In the genomic region with DNA sequence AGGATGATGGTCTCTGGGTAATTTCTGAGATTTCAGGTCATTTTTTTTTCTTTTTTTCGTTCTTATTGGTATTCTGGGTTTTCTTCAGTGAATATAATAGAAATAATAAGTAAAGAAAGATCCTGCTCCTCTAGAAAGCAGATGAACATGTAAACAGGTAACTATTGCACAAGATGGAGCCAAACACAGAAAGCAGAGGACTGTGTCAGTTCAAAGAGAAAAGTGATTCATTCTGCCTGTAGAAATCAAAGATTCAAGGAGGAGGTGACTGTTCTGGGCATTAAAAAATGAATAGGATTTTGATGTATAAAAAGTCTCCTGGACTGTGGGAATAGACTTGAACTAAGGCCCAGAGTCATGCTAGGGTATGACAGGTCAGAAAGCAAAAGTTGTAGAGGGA, we compare ENCODE assay signal across 33 cellular contexts.
"Had no signal": no experiment of that assay in that cellular context is flagged by ENCODE, and none has a peak within 500 bp of the region (broad histone marks: within the 10 kb centered on the region; RNA-seq: fewer than 3 reads in every experiment).

No MANE protein-coding gene starts in this region.

- H3K36me3 ChIP-seq: adrenal gland, ascending aorta, brain microvascular endothelial cell, breast epithelium, cardiac muscle cell had no signal

- H3K27me3 ChIP-seq: adrenal gland, ascending aorta, body of pancreas, brain microvascular endothelial cell, breast epithelium, cardiac muscle cell had no signal

- FAIRE-seq: astrocyte had no signal

- DNase-seq: activated effector memory CD4-positive, alpha-beta T cell treated with anti-CD3 and anti-CD28 coated beads, Interleukin-2, amount 50 U/mL, for 16 hours; activated effector memory CD4-positive, alpha-beta T cell treated with Interleukin-2 at 50 U/mL for 16 hours; activated gamma-delta T cell; activated gamma-delta T cell treated with Interleukin-2 at 50 U/mL for 16 hours; activated naive CD4-positive, alpha-beta T cell; activated naive CD4-positive, alpha-beta T cell treated with anti-CD3 and anti-CD28 coated beads for 36 hours; activated naive CD4-positive, alpha-beta T cell treated with anti-CD3 and anti-CD28 coated beads, Interleukin-2, amount 10 ng/mL, durations not matched to agents 7 days and 5 days; activated naive CD4-positive, alpha-beta T cell treated with anti-CD3 and anti-CD28 coated beads, Interleukin-2, amount 50 U/mL, for 16 hours; activated naive CD4-positive, alpha-beta T cell treated with Interleukin-2 at 50 U/mL for 16 hours; activated naive CD8-positive, alpha-beta T cell treated with anti-CD3 and anti-CD28 coated beads for 36 hours; activated naive CD8-positive, alpha-beta T cell treated with anti-CD3 and anti-CD28 coated beads, Interleukin-2, amount 10 ng/mL, durations not matched to agents 7 days and 5 days; activated naive CD8-positive, alpha-beta T cell treated with anti-CD3 and anti-CD28 coated beads, Interleukin-2, amount 50 U/mL, for 24 hours; activated T-cell treated with anti-CD3 and anti-CD28 coated beads, Interleukin-2, amount 50 U/mL, for 1 hour; activated T-cell treated with anti-CD3 and anti-CD28 coated beads, Interleukin-2, amount 50 U/mL, for 24 hours; activated T-cell treated with anti-CD3 and anti-CD28 coated beads, Interleukin-2, amount 50 U/mL, for 4 hours; activated T-cell treated with anti-CD3 and anti-CD28 coated beads, Interleukin-2, amount 50 U/mL, for 48 hours; activated T-cell treated with anti-CD3 and anti-CD28 coated beads, Interleukin-2, amount 50 U/mL, for 72 hours; adrenal gland; amniotic stem cell; amygdala; anterior cingulate cortex; aorta; body of pancreas; brain microvascular endothelial cell; caudate nucleus; central memory CD4-positive, alpha-beta T cell; cerebellar nuclear complex had no signal

- ATAC-seq: activated naive CD4-positive, alpha-beta T cell treated with anti-CD3 and anti-CD28 coated beads, Interleukin-2, amount 50 U/mL, for 72 hours; activated naive CD8-positive, alpha-beta T cell treated with anti-CD3 and anti-CD28 coated beads, Interleukin-2, amount 50 U/mL, for 24 hours; activated T-cell treated with anti-CD3 and anti-CD28 coated beads, Interleukin-2, amount 50 U/mL, for 4 hours; activated T-cell treated with anti-CD3 and anti-CD28 coated beads, Interleukin-2, amount 50 U/mL, for 72 hours; activated T-helper 17 cell treated with anti-CD3 and anti-CD28 coated beads, Interleukin-2, amount 50 U/mL, for 72 hours; body of pancreas had no signal

- H3K4me3 ChIP-seq: adrenal gland, ascending aorta, body of pancreas, breast epithelium, cardiac muscle cell had no signal
